1 cellular context compared by ENCODE assay signal in the genomic region with DNA sequence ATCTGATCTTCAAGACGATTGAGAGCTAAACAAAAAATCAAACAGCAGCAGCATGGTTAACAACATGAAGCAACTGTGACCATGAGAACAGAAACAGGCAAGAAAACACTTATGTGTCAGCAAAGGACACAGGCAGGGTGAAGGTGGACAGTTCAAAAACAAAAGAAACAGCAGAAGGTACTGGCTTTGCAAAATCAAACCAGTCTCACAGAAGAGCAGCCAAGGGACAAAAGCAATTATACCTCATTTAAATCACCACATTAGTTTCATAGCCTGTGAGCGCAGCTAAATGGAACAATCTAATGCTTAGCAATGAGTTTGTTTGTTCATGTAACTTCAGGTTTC.
TF ChIP-seq lines count a peak whose summit lies in the region.

No MANE protein-coding gene starts in this region.

TF ChIP-seq in K562, 482 proteins besides CTCF, POLR2A, EP300 and RAD21 (continued from another document and continues in another):
- TF ChIP-seq, protein P1, sequence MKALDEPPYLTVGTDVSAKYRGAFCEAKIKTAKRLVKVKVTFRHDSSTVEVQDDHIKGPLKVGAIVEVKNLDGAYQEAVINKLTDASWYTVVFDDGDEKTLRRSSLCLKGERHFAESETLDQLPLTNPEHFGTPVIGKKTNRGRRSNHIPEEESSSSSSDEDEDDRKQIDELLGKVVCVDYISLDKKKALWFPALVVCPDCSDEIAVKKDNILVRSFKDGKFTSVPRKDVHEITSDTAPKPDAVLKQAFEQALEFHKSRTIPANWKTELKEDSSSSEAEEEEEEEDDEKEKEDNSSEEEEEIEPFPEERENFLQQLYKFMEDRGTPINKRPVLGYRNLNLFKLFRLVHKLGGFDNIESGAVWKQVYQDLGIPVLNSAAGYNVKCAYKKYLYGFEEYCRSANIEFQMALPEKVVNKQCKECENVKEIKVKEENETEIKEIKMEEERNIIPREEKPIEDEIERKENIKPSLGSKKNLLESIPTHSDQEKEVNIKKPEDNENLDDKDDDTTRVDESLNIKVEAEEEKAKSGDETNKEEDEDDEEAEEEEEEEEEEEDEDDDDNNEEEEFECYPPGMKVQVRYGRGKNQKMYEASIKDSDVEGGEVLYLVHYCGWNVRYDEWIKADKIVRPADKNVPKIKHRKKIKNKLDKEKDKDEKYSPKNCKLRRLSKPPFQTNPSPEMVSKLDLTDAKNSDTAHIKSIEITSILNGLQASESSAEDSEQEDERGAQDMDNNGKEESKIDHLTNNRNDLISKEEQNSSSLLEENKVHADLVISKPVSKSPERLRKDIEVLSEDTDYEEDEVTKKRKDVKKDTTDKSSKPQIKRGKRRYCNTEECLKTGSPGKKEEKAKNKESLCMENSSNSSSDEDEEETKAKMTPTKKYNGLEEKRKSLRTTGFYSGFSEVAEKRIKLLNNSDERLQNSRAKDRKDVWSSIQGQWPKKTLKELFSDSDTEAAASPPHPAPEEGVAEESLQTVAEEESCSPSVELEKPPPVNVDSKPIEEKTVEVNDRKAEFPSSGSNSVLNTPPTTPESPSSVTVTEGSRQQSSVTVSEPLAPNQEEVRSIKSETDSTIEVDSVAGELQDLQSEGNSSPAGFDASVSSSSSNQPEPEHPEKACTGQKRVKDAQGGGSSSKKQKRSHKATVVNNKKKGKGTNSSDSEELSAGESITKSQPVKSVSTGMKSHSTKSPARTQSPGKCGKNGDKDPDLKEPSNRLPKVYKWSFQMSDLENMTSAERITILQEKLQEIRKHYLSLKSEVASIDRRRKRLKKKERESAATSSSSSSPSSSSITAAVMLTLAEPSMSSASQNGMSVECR (CRISPR knock-in tag; IDR thresholded peaks at IDR 0.05): 0 out of 2 replicates have a peak, but pooled peaks have one; percentile 40
- TF ChIP-seq ARNT (IDR thresholded peaks at IDR 0.05) (no peak), ESRRB (CRISPR knock-in tag; IDR thresholded peaks at IDR 0.05; ENCODE audit: borderline replicate concordance) (no peak), ZNF830 (CRISPR knock-in tag; IDR thresholded peaks at IDR 0.05) (no peak), PHB2 (IDR thresholded peaks at IDR 0.05; ENCODE audit: low read depth) (peak; percentile 55; the same call in 1 of the 2 replicates), PPARD (CRISPR knock-in tag; IDR thresholded peaks at IDR 0.05) (no peak), KDM1A (IDR thresholded peaks at IDR 0.05) (no peak), ZNF644 (tag; IDR thresholded peaks at IDR 0.05; ENCODE audit: low read depth) (no peak), FOXM1 (IDR thresholded peaks at IDR 0.05; ENCODE audit: low read depth) (no peak), FOXM1 (CRISPR knock-in tag; IDR thresholded peaks at IDR 0.05; ENCODE audit: low read depth) (no peak), NR2C2 (CRISPR knock-in tag; IDR thresholded peaks at IDR 0.05) (no peak), NR2C2 (tag; IDR thresholded peaks at IDR 0.05) (0 out of 2 replicates have a peak, but pooled peaks have one; percentile 77), EGR1 (conservative IDR thresholded peaks at IDR 0.05) (no peak), PML (IDR thresholded peaks at IDR 0.05; ENCODE audit: low read length) (no peak), GABPB1 (CRISPR knock-in tag; IDR thresholded peaks at IDR 0.05) (no peak), ZNF583 (CRISPR knock-in tag; IDR thresholded peaks at IDR 0.05) (no peak), ZC3H4 (CRISPR knock-in tag; IDR thresholded peaks at IDR 0.05; ENCODE audit: borderline replicate concordance) (no peak), PHF8 (IDR thresholded peaks at IDR 0.05; ENCODE audit: borderline replicate concordance, low read length) (no peak), CHD2 (IDR thresholded peaks at IDR 0.05; ENCODE audit: low read depth, low read length) (no peak), ASH1L (IDR thresholded peaks at IDR 0.05; ENCODE audit: borderline replicate concordance, low read depth, partially characterized antibody) (peak; percentile 20), TCF7 (IDR thresholded peaks at IDR 0.05; ENCODE audit: borderline replicate concordance) (no peak), MYNN (IDR thresholded peaks at IDR 0.05) (no peak), MYNN (CRISPR knock-in tag; IDR thresholded peaks at IDR 0.05) (no peak), SMC3 (conservative IDR thresholded peaks at IDR 0.05; ENCODE audit: insufficient read depth, low read depth, low read length) (no peak)
- TF ChIP-seq, protein P2, sequence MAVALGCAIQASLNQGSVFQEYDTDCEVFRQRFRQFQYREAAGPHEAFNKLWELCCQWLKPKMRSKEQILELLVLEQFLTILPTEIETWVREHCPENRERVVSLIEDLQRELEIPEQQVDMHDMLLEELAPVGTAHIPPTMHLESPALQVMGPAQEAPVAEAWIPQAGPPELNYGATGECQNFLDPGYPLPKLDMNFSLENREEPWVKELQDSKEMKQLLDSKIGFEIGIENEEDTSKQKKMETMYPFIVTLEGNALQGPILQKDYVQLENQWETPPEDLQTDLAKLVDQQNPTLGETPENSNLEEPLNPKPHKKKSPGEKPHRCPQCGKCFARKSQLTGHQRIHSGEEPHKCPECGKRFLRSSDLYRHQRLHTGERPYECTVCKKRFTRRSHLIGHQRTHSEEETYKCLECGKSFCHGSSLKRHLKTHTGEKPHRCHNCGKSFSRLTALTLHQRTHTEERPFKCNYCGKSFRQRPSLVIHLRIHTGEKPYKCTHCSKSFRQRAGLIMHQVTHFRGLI (CRISPR knock-in tag; IDR thresholded peaks at IDR 0.05): no peak
- TF ChIP-seq, protein P3, sequence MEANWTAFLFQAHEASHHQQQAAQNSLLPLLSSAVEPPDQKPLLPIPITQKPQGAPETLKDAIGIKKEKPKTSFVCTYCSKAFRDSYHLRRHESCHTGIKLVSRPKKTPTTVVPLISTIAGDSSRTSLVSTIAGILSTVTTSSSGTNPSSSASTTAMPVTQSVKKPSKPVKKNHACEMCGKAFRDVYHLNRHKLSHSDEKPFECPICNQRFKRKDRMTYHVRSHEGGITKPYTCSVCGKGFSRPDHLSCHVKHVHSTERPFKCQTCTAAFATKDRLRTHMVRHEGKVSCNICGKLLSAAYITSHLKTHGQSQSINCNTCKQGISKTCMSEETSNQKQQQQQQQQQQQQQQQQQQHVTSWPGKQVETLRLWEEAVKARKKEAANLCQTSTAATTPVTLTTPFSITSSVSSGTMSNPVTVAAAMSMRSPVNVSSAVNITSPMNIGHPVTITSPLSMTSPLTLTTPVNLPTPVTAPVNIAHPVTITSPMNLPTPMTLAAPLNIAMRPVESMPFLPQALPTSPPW (CRISPR knock-in tag; IDR thresholded peaks at IDR 0.05): no peak
- TF ChIP-seq, protein P4, sequence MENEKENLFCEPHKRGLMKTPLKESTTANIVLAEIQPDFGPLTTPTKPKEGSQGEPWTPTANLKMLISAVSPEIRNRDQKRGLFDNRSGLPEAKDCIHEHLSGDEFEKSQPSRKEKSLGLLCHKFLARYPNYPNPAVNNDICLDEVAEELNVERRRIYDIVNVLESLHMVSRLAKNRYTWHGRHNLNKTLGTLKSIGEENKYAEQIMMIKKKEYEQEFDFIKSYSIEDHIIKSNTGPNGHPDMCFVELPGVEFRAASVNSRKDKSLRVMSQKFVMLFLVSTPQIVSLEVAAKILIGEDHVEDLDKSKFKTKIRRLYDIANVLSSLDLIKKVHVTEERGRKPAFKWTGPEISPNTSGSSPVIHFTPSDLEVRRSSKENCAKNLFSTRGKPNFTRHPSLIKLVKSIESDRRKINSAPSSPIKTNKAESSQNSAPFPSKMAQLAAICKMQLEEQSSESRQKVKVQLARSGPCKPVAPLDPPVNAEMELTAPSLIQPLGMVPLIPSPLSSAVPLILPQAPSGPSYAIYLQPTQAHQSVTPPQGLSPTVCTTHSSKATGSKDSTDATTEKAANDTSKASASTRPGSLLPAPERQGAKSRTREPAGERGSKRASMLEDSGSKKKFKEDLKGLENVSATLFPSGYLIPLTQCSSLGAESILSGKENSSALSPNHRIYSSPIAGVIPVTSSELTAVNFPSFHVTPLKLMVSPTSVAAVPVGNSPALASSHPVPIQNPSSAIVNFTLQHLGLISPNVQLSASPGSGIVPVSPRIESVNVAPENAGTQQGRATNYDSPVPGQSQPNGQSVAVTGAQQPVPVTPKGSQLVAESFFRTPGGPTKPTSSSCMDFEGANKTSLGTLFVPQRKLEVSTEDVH (IDR thresholded peaks at IDR 0.05; ENCODE audit: low read depth, partially characterized antibody): no peak
- TF ChIP-seq, protein P5, sequence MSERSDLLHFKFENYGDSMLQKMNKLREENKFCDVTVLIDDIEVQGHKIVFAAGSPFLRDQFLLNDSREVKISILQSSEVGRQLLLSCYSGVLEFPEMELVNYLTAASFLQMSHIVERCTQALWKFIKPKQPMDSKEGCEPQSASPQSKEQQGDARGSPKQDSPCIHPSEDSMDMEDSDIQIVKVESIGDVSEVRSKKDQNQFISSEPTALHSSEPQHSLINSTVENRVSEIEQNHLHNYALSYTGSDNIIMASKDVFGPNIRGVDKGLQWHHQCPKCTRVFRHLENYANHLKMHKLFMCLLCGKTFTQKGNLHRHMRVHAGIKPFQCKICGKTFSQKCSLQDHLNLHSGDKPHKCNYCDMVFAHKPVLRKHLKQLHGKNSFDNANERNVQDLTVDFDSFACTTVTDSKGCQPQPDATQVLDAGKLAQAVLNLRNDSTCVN (CRISPR knock-in tag; IDR thresholded peaks at IDR 0.05): no peak
- TF ChIP-seq, protein P6, sequence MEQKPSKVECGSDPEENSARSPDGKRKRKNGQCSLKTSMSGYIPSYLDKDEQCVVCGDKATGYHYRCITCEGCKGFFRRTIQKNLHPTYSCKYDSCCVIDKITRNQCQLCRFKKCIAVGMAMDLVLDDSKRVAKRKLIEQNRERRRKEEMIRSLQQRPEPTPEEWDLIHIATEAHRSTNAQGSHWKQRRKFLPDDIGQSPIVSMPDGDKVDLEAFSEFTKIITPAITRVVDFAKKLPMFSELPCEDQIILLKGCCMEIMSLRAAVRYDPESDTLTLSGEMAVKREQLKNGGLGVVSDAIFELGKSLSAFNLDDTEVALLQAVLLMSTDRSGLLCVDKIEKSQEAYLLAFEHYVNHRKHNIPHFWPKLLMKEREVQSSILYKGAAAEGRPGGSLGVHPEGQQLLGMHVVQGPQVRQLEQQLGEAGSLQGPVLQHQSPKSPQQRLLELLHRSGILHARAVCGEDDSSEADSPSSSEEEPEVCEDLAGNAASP (IDR thresholded peaks at IDR 0.05): no peak
- TF ChIP-seq, protein P7, sequence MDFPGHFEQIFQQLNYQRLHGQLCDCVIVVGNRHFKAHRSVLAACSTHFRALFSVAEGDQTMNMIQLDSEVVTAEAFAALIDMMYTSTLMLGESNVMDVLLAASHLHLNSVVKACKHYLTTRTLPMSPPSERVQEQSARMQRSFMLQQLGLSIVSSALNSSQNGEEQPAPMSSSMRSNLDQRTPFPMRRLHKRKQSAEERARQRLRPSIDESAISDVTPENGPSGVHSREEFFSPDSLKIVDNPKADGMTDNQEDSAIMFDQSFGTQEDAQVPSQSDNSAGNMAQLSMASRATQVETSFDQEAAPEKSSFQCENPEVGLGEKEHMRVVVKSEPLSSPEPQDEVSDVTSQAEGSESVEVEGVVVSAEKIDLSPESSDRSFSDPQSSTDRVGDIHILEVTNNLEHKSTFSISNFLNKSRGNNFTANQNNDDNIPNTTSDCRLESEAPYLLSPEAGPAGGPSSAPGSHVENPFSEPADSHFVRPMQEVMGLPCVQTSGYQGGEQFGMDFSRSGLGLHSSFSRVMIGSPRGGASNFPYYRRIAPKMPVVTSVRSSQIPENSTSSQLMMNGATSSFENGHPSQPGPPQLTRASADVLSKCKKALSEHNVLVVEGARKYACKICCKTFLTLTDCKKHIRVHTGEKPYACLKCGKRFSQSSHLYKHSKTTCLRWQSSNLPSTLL (IDR thresholded peaks at IDR 0.05): no peak
- TF ChIP-seq, protein P8, sequence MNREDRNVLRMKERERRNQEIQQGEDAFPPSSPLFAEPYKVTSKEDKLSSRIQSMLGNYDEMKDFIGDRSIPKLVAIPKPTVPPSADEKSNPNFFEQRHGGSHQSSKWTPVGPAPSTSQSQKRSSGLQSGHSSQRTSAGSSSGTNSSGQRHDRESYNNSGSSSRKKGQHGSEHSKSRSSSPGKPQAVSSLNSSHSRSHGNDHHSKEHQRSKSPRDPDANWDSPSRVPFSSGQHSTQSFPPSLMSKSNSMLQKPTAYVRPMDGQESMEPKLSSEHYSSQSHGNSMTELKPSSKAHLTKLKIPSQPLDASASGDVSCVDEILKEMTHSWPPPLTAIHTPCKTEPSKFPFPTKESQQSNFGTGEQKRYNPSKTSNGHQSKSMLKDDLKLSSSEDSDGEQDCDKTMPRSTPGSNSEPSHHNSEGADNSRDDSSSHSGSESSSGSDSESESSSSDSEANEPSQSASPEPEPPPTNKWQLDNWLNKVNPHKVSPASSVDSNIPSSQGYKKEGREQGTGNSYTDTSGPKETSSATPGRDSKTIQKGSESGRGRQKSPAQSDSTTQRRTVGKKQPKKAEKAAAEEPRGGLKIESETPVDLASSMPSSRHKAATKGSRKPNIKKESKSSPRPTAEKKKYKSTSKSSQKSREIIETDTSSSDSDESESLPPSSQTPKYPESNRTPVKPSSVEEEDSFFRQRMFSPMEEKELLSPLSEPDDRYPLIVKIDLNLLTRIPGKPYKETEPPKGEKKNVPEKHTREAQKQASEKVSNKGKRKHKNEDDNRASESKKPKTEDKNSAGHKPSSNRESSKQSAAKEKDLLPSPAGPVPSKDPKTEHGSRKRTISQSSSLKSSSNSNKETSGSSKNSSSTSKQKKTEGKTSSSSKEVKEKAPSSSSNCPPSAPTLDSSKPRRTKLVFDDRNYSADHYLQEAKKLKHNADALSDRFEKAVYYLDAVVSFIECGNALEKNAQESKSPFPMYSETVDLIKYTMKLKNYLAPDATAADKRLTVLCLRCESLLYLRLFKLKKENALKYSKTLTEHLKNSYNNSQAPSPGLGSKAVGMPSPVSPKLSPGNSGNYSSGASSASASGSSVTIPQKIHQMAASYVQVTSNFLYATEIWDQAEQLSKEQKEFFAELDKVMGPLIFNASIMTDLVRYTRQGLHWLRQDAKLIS (CRISPR knock-in tag; IDR thresholded peaks at IDR 0.05): no peak
- TF ChIP-seq, protein P9, sequence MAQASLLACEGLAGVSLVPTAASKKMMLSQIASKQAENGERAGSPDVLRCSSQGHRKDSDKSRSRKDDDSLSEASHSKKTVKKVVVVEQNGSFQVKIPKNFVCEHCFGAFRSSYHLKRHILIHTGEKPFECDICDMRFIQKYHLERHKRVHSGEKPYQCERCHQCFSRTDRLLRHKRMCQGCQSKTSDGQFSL (CRISPR knock-in tag; IDR thresholded peaks at IDR 0.05): no peak
- TF ChIP-seq, protein P9 (tag; IDR thresholded peaks at IDR 0.05): 0 out of 4 replicates have a peak, but pooled peaks of 1 of the 2 experiments have one; percentile 14
